ENCODE assay signal across 9 cellular contexts in genomic region chr22:32444068-32444467, GRCh38. TPM values are rescaled to one million over a fixed set of nuclear protein-coding genes. Genes with fewer than 3 reads are reported as not detected.
DNase-seq lines count a peak whose midpoint lies in the region; ATAC-seq, FAIRE-seq and TF ChIP-seq lines count a peak whose summit lies in the region.
"Had no signal": no experiment of that assay in that cellular context is flagged by ENCODE, and none has a peak within 500 bp of the region (broad histone marks: within the 10 kb centered on the region; RNA-seq: fewer than 3 reads in every experiment).

No MANE protein-coding gene starts in this region.

- POLR2A ChIA-PET in A549 (lab: Yijun Ruan, JAX): interaction anchor here (0.6 kb wide), 1 partner anchor 30 kb away, joined by 3 read pairs; the partner anchor contains the start of gene FBXO7
- POLR2A ChIA-PET in CD8-positive, alpha-beta T cell (lab: Charles Lee): no interaction called here

- H3K4me3 Mint-ChIP-seq in endothelial cell (ENCODE audit: unreplicated experiment): no peak overlapping the region
- H3K4me3 Mint-ChIP-seq in CD8-positive, alpha-beta T cell: no peak overlapping the region

- CTCF ChIA-PET in A549 (lab: Yijun Ruan, JAX): interaction anchor here (0.5 to 2.1 kb wide), 11 partner anchors 9 to 473 kb away, joined by 3 to 12 read pairs (median 3); partner anchors contain the start of gene RTCB
- CTCF ChIA-PET in CD8-positive, alpha-beta T cell (lab: Charles Lee): no interaction called here

- H3K4me1 Mint-ChIP-seq in endothelial cell (ENCODE audit: unreplicated experiment): no peaks in the 10 kb centered on the region
- no peaks in the 10 kb centered on the region for H3K4me1 Mint-ChIP-seq in CD8-positive, alpha-beta T cell (ENCODE audit: low read depth)

- H3K27ac Mint-ChIP-seq in endothelial cell (ENCODE audit: unreplicated experiment): no peak overlapping the region
- no peak overlapping the region for H3K27ac Mint-ChIP-seq in CD8-positive, alpha-beta T cell

- 0% methylated on average over 6 of the region's 6 CpGs for WGBS in A549 (ENCODE audit: missing lambda C conversion rate)

- FAIRE-seq in A549 (lab: Jason Lieb, UNC): no peak

- peak; percentile 36 to 53; a peak in 3 of 5 replicates for TF ChIP-seq RAD21 in A549 (conservative IDR thresholded peaks at IDR 0.05 in 1 of 2, IDR thresholded peaks at IDR 0.05 in 1 of 2)

- DNase-seq in A549 (ENCODE audit: low read depth in 1 of 2, low spot score in 1 of 2) (peak; percentile 13 to 59), Daoy (ENCODE audit: low read depth) (peak; percentile 43), NCI-H2227 (lab: John Stamatoyannopoulos, UW; ENCODE audit: unreplicated experiment) (peak; percentile 79), endothelial cell (ENCODE audit: low spot score) (peak; percentile 15), NCI-H2107 treated with DMSO at 0.1 percent for 48 hours (lab: John Stamatoyannopoulos, UW; ENCODE audit: unreplicated experiment) (no peak)
- DNase-seq in CD8-positive, alpha-beta T cell: no peak
- no peak for DNase-seq in effector CD4-positive, alpha-beta T cell
- DNase-seq: NCI-H187 had no signal

- no peak for TF ChIP-seq POLR2A in A549 (IDR thresholded peaks at IDR 0.05; ENCODE audit: low read length)

- TF ChIP-seq EP300 in A549 (IDR thresholded peaks at IDR 0.05): no peak

- H3K9me3 Mint-ChIP-seq in endothelial cell (ENCODE audit: unreplicated experiment): no peaks in the 10 kb centered on the region
- H3K9me3 Mint-ChIP-seq in CD8-positive, alpha-beta T cell: no peaks in the 10 kb centered on the region

- no peaks in the 10 kb centered on the region for H3K36me3 Mint-ChIP-seq in endothelial cell (ENCODE audit: low read depth, unreplicated experiment)
- H3K36me3 Mint-ChIP-seq in CD8-positive, alpha-beta T cell: no peaks in the 10 kb centered on the region

- TF ChIP-seq CTCF in A549 (IDR thresholded peaks at IDR 0.05) (peak; percentile 29; the same call in 2 of the 3 replicates), endothelial cell (IDR thresholded peaks at IDR 0.05; ENCODE audit: unreplicated experiment) (no peak)
- TF ChIP-seq CTCF in CD8-positive, alpha-beta T cell (IDR thresholded peaks at IDR 0.05): no peak

- no peaks in the 10 kb centered on the region for H3K4me1 ChIP-seq in A549
- no peaks in the 10 kb centered on the region for H3K4me1 ChIP-seq in CD8-positive, alpha-beta T cell (ENCODE audit: insufficient read depth, low read length)

- no peak overlapping the region for H3K27ac ChIP-seq in A549
- H3K27ac ChIP-seq in CD8-positive, alpha-beta T cell (ENCODE audit: low read depth, low read length): no peak overlapping the region

- no peak overlapping the region for H3K4me2 ChIP-seq in A549

- no peaks in the 10 kb centered on the region for H3K27me3 Mint-ChIP-seq in endothelial cell (ENCODE audit: unreplicated experiment)
- peaks cover 6% of the 10 kb centered on the region for H3K27me3 Mint-ChIP-seq in CD8-positive, alpha-beta T cell (ENCODE audit: low read depth)

- no peak overlapping the region for H3K4me3 ChIP-seq in A549
- H3K4me3 ChIP-seq in CD8-positive, alpha-beta T cell (ENCODE audit: low read depth, low read length): no peak overlapping the region

- no peaks in the 10 kb centered on the region for H3K9me3 ChIP-seq in A549
- H3K9me3 ChIP-seq in CD8-positive, alpha-beta T cell (ENCODE audit: low read length): no peaks in the 10 kb centered on the region

- ATAC-seq in A549: peak; percentile 86 to 94
- ATAC-seq in HG03196 (IDR thresholded peaks at IDR 0.05; ENCODE audit: unreplicated experiment): no peak
- no peak for ATAC-seq in CD8-positive, alpha-beta T cell

- intact Hi-C loops in CD8-positive, alpha-beta T cell (cut with DNase I, micrococcal nuclease): no loop called here

- no peaks in the 10 kb centered on the region for H3K36me3 ChIP-seq in CD8-positive, alpha-beta T cell (ENCODE audit: insufficient read depth, low read length)

- H3K27me3 ChIP-seq in CD8-positive, alpha-beta T cell (ENCODE audit: insufficient read depth, low read length): no peaks in the 10 kb centered on the region

TF ChIP-seq in A549, 52 proteins besides CTCF, POLR2A, EP300 and RAD21:
- no peak for TF ChIP-seq ZFP36 (IDR thresholded peaks at IDR 0.05; ENCODE audit: borderline replicate concordance, partially characterized antibody)
- TF ChIP-seq JUN (IDR thresholded peaks at IDR 0.05): no peak
- no peak for TF ChIP-seq PHF8 (IDR thresholded peaks at IDR 0.05; ENCODE audit: borderline replicate concordance, low read depth)
- TF ChIP-seq BHLHE40 (IDR thresholded peaks at IDR 0.05; ENCODE audit: low read depth, low read length): no peak
- TF ChIP-seq BCL3 (IDR thresholded peaks at IDR 0.05): no peak
- no peak for TF ChIP-seq HOXA7 (CRISPR knock-in tag; IDR thresholded peaks at IDR 0.05)
- TF ChIP-seq KDM1A (IDR thresholded peaks at IDR 0.05; ENCODE audit: low read depth): no peak
- peak; percentile 28; the same call in 1 of the 3 replicates for TF ChIP-seq SMC3 (IDR thresholded peaks at IDR 0.05)
- TF ChIP-seq SREBF2 (IDR thresholded peaks at IDR 0.05): no peak
- no peak for TF ChIP-seq TP53 (CRISPR knock-in tag; IDR thresholded peaks at IDR 0.05)
- no peak for TF ChIP-seq HES2 (IDR thresholded peaks at IDR 0.05)
- TF ChIP-seq RCOR1 (IDR thresholded peaks at IDR 0.05; ENCODE audit: low read depth, low read length): no peak
- no peak for TF ChIP-seq EHMT2 (IDR thresholded peaks at IDR 0.05; ENCODE audit: low read depth)
- TF ChIP-seq HOXB13 (CRISPR knock-in tag; IDR thresholded peaks at IDR 0.05; ENCODE audit: low read depth): no peak
- TF ChIP-seq NFE2L2 (conservative IDR thresholded peaks at IDR 0.05; ENCODE audit: low read length): peak; percentile 38
- no peak for TF ChIP-seq FOXS1 (CRISPR knock-in tag; IDR thresholded peaks at IDR 0.05)
- peak; percentile 63 for TF ChIP-seq MAFK (IDR thresholded peaks at IDR 0.05; ENCODE audit: partially characterized antibody)
- TF ChIP-seq MAZ (IDR thresholded peaks at IDR 0.05; ENCODE audit: borderline replicate concordance, low read depth, low read length): no peak
- no peak for TF ChIP-seq NR3C1 (IDR thresholded peaks at IDR 0.05)
- TF ChIP-seq FOSL2 (IDR thresholded peaks at IDR 0.05): no peak
- TF ChIP-seq FOSL2 (CRISPR knock-in tag; IDR thresholded peaks at IDR 0.05): no peak
- TF ChIP-seq E2F6 (IDR thresholded peaks at IDR 0.05; ENCODE audit: borderline replicate concordance, low read depth): no peak
TF ChIP-seq in A549: peak in this region for 3.

RNA-seq across cellular contexts. Expression of gene BPIFC, which starts 20.2 kb away (rescaled TPM):
- polyA plus RNA-seq in A549 (2011; rRNA removed) (not detected in 2 replicates), A549 (2017; fragmentation: RNase III; extraction: RNeasy Plus Mini Kit Qiagen cat#74134 plus additional on column Dnase treatment) (not detected in 3 replicates)
- not detected in 2 replicates for polyA plus RNA-seq in A549 (2012; cell fraction: cytosol; rRNA removed)
- polyA plus RNA-seq in A549 (2012; cell fraction: nucleus; rRNA removed): not detected in 2 replicates
- polyA minus RNA-seq in A549 (2011; rRNA and poly(A)+ RNA removed): not detected in 2 replicates
- total RNA-seq in Daoy (2014; rRNA removed; shearing (Covaris generic)): 0.17 TPM in 1 of 2 replicates, not detected in the other
- total RNA-seq in endothelial cell (ENCODE audit: unreplicated experiment): not detected
- total RNA-seq in CD8-positive, alpha-beta T cell: not detected

RNA-seq across cellular contexts. Expression of gene FBXO7, which starts 30.5 kb away (rescaled TPM):
- polyA plus RNA-seq in A549 (2011; rRNA removed) (131 and 134 TPM in 2 replicates), A549 (2017; fragmentation: RNase III; extraction: RNeasy Plus Mini Kit Qiagen cat#74134 plus additional on column Dnase treatment) (53.4 to 58.0 TPM (median 57.3 TPM) in 3 replicates)
- 51.5 and 63.0 TPM in 2 replicates for polyA plus RNA-seq in A549 (2012; cell fraction: cytosol; rRNA removed)
- 31.2 and 42.9 TPM in 2 replicates for polyA plus RNA-seq in A549 (2012; cell fraction: nucleus; rRNA removed)
- 94.2 and 119 TPM in 2 replicates for polyA minus RNA-seq in A549 (2011; rRNA and poly(A)+ RNA removed)
- 83.6 and 97.4 TPM in 2 replicates for total RNA-seq in Daoy (2014; rRNA removed; shearing (Covaris generic))
- total RNA-seq in endothelial cell (ENCODE audit: unreplicated experiment): 93.8 TPM
- total RNA-seq in CD8-positive, alpha-beta T cell: 100 to 1,000 TPM; 172 to 174 TPM

RNA-seq across cellular contexts. Expression of gene RTCB, which starts 32.0 kb away (rescaled TPM):
- polyA plus RNA-seq in A549 (2011; rRNA removed): 115 and 122 TPM in 2 replicates
- polyA plus RNA-seq in A549 (2012; cell fraction: cytosol; rRNA removed): 72.9 and 79.3 TPM in 2 replicates
- polyA plus RNA-seq in A549 (2012; cell fraction: nucleus; rRNA removed): 45.6 and 80.8 TPM in 2 replicates
- 91.3 to 95.7 TPM (median 93.3 TPM) in 3 replicates for polyA plus RNA-seq in A549 (2017; fragmentation: RNase III; extraction: RNeasy Plus Mini Kit Qiagen cat#74134 plus additional on column Dnase treatment)
- polyA minus RNA-seq in A549 (2011; rRNA and poly(A)+ RNA removed): 81.0 and 82.7 TPM in 2 replicates
- total RNA-seq in Daoy (2014; rRNA removed; shearing (Covaris generic)): 228 and 258 TPM in 2 replicates
- total RNA-seq in endothelial cell (ENCODE audit: unreplicated experiment): 107 TPM
- total RNA-seq in CD8-positive, alpha-beta T cell: 10 to 100 TPM; 42.8 to 46.5 TPM

Comparison
In these comparisons a context has a peak if more than half of its experiments do, and no peak if none do; other contexts are left out.
1. ATAC-seq: peak in A549 (2 of 2); none in HG03196 (single experiment) and CD8-positive, alpha-beta T cell (single experiment).
2. DNase-seq: peak in A549 (2 of 2), Daoy (single experiment), NCI-H2227 (single experiment) and endothelial cell (single experiment); none in CD8-positive, alpha-beta T cell (0 of 7), effector CD4-positive, alpha-beta T cell (single experiment) and NCI-H2107 treated with DMSO at 0.1 percent for 48 hours (single experiment).